ENCODE assay signal across 22 cellular contexts in the genomic region with DNA sequence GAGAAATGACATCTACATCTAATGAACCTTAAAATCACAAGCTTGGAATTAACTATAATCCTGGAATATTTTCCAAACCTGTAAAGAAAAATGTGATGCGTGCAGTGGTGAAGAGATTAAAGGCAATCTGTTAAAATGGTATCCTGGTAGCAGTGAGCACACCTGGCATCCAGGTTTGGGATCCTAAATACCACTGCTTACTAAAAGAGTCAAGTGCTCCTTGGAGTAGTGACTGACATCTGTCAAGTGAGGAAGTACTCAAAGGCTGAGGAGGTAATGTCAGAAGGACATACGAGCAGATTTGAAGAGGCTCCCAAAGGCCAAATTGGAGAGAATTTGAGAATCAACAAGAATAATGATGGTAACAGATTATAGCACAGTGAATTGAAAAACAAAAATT. TPM values are rescaled to one million over a fixed set of nuclear protein-coding genes. Genes with fewer than 3 reads are reported as not detected.
DNase-seq lines count a peak whose midpoint lies in the region; ATAC-seq and TF ChIP-seq lines count a peak whose summit lies in the region.
"Had no signal": no experiment of that assay in that cellular context is flagged by ENCODE, and none has a peak within 500 bp of the region (broad histone marks: within the 10 kb centered on the region; RNA-seq: fewer than 3 reads in every experiment).

No MANE protein-coding gene starts in this region.

- no peaks in the 10 kb centered on the region for H3K4me1 Mint-ChIP-seq in activated CD4-positive, alpha-beta T cell treated with anti-CD3 and anti-CD28 coated beads for 36 hours
- H3K4me1 Mint-ChIP-seq in activated CD4-positive, alpha-beta T cell treated with anti-CD3 and anti-CD28 coated beads, Interleukin-2, amount 10 ng/mL, durations not matched to agents 7 days and 5 days, result no peaks in the 10 kb centered on the region
- H3K4me1 Mint-ChIP-seq in central memory CD8-positive, alpha-beta T cell, result no peaks in the 10 kb centered on the region
- H3K4me1 Mint-ChIP-seq: IgD-negative memory B cell had no signal

- H3K9me3 Mint-ChIP-seq in activated CD4-positive, alpha-beta T cell treated with anti-CD3 and anti-CD28 coated beads for 36 hours (ENCODE audit: low read depth), result no peaks in the 10 kb centered on the region
- no peaks in the 10 kb centered on the region for H3K9me3 Mint-ChIP-seq in activated CD4-positive, alpha-beta T cell treated with anti-CD3 and anti-CD28 coated beads, Interleukin-2, amount 10 ng/mL, durations not matched to agents 7 days and 5 days
- H3K9me3 Mint-ChIP-seq in central memory CD8-positive, alpha-beta T cell, result no peaks in the 10 kb centered on the region
- H3K9me3 Mint-ChIP-seq: CD4-positive, CD25-positive, alpha-beta regulatory T cell; HFFc6; IgD-negative memory B cell; T-cell had no signal

- no peaks in the 10 kb centered on the region for H3K9me3 ChIP-seq in upper lobe of right lung
- H3K9me3 ChIP-seq: HAP-1 had no signal

- H3K4me3 ChIP-seq in upper lobe of right lung, result no peak overlapping the region
- H3K4me3 ChIP-seq: BLaER1, HAP-1 had no signal

- H3K27ac Mint-ChIP-seq in activated CD4-positive, alpha-beta T cell treated with anti-CD3 and anti-CD28 coated beads for 36 hours, result peak overlapping the region; percentile 10
- H3K27ac Mint-ChIP-seq in activated CD4-positive, alpha-beta T cell treated with anti-CD3 and anti-CD28 coated beads, Interleukin-2, amount 10 ng/mL, durations not matched to agents 7 days and 5 days, result no peak overlapping the region
- H3K27ac Mint-ChIP-seq in central memory CD8-positive, alpha-beta T cell (ENCODE audit: low read depth), result peak overlapping the region; percentile 52
- H3K27ac Mint-ChIP-seq: HFFc6, IgD-negative memory B cell, T-cell had no signal

- CTCF ChIA-PET in activated CD4-positive, alpha-beta T cell treated with anti-CD3 and anti-CD28 coated beads for 36 hours (lab: Charles Lee), result no interaction called here
- CTCF ChIA-PET in activated CD4-positive, alpha-beta T cell treated with anti-CD3 and anti-CD28 coated beads, Interleukin-2, amount 10 ng/mL, durations not matched to agents 7 days and 5 days (lab: Charles Lee), result interaction anchor here (1.0 kb wide), 1 partner anchor 8 kb away, joined by 4 read pairs; no protein-coding TSS in a partner anchor

- ATAC-seq in activated CD4-positive, alpha-beta T cell treated with anti-CD3 and anti-CD28 coated beads for 36 hours, result no peak
- ATAC-seq in central memory CD8-positive, alpha-beta T cell (replicated peaks; ENCODE audit: extremely low read depth, poor library complexity, severe bottlenecking), result no peak
- peak; percentile 29 for ATAC-seq in upper lobe of right lung
- ATAC-seq: T-cell had no signal

- no peak overlapping the region for H3K27ac ChIP-seq in upper lobe of right lung
- H3K27ac ChIP-seq: BLaER1, RWPE1 had no signal

- H3K4me1 ChIP-seq in upper lobe of right lung, result no peaks in the 10 kb centered on the region
- H3K4me1 ChIP-seq: BLaER1 had no signal

- H3K27me3 Mint-ChIP-seq in activated CD4-positive, alpha-beta T cell treated with anti-CD3 and anti-CD28 coated beads for 36 hours, result no peaks in the 10 kb centered on the region
- H3K27me3 Mint-ChIP-seq in activated CD4-positive, alpha-beta T cell treated with anti-CD3 and anti-CD28 coated beads, Interleukin-2, amount 10 ng/mL, durations not matched to agents 7 days and 5 days, result no peaks in the 10 kb centered on the region
- H3K27me3 Mint-ChIP-seq in central memory CD8-positive, alpha-beta T cell, result no peaks in the 10 kb centered on the region
- H3K27me3 Mint-ChIP-seq: CD4-positive, CD25-positive, alpha-beta regulatory T cell; IgD-negative memory B cell; T-cell had no signal

- H3K27me3 ChIP-seq in upper lobe of right lung, result no peaks in the 10 kb centered on the region
- H3K27me3 ChIP-seq: BLaER1 had no signal

- DNase-seq in activated CD4-positive, alpha-beta T cell treated with anti-CD3 and anti-CD28 coated beads for 36 hours, result no peak
- no peak for DNase-seq in activated CD4-positive, alpha-beta T cell treated with anti-CD3 and anti-CD28 coated beads, Interleukin-2, amount 10 ng/mL, durations not matched to agents 7 days and 5 days
- peak; percentile 52 for DNase-seq in NCI-H524 treated with DMSO at 0.1 percent for 48 hours (lab: John Stamatoyannopoulos, UW)
- DNase-seq in central memory CD8-positive, alpha-beta T cell (ENCODE audit: low spot score in 2 of 2), result no peak
- no peak for DNase-seq in upper lobe of right lung
- no peak for DNase-seq in activated gamma-delta T cell treated with Interleukin-2 at 50 U/mL for 16 hours
- DNase-seq in NCI-H345 (lab: John Stamatoyannopoulos, UW), result no peak
- DNase-seq: CD4-positive, CD25-positive, alpha-beta regulatory T cell; GOT3; HFFc6; NCI-H1092; NCI-H1417 treated with DMSO at 0.1 percent for 48 hours; NCI-H1694 treated with DMSO at 0.1 percent for 48 hours; NCI-H2227 treated with DMSO at 0.1 percent for 48 hours; NCI-H510A; NCI-H82; SHP77; T-cell had no signal

- H3K36me3 Mint-ChIP-seq in activated CD4-positive, alpha-beta T cell treated with anti-CD3 and anti-CD28 coated beads for 36 hours (ENCODE audit: low read depth), result peaks cover 15% of the 10 kb centered on the region
- peaks cover 24% of the 10 kb centered on the region for H3K36me3 Mint-ChIP-seq in activated CD4-positive, alpha-beta T cell treated with anti-CD3 and anti-CD28 coated beads, Interleukin-2, amount 10 ng/mL, durations not matched to agents 7 days and 5 days (ENCODE audit: low read depth)
- H3K36me3 Mint-ChIP-seq in central memory CD8-positive, alpha-beta T cell (ENCODE audit: insufficient read depth), result peaks cover 24% of the 10 kb centered on the region

- intact Hi-C loops in activated CD4-positive, alpha-beta T cell treated with anti-CD3 and anti-CD28 coated beads for 36 hours (cut with DNase I, micrococcal nuclease), result no loop called here
- intact Hi-C loops in upper lobe of right lung (cut with DNase I), result no loop called here

- POLR2A ChIA-PET in activated CD4-positive, alpha-beta T cell treated with anti-CD3 and anti-CD28 coated beads for 36 hours (lab: Charles Lee), result no interaction called here
- POLR2A ChIA-PET in activated CD4-positive, alpha-beta T cell treated with anti-CD3 and anti-CD28 coated beads, Interleukin-2, amount 10 ng/mL, durations not matched to agents 7 days and 5 days (lab: Charles Lee), result no interaction called here

- peaks cover 30% of the 10 kb centered on the region for H3K36me3 ChIP-seq in upper lobe of right lung

- no peak for TF ChIP-seq CTCF in upper lobe of right lung (IDR thresholded peaks at IDR 0.05)

- no peak overlapping the region for H3K4me3 Mint-ChIP-seq in activated CD4-positive, alpha-beta T cell treated with anti-CD3 and anti-CD28 coated beads for 36 hours
- H3K4me3 Mint-ChIP-seq in activated CD4-positive, alpha-beta T cell treated with anti-CD3 and anti-CD28 coated beads, Interleukin-2, amount 10 ng/mL, durations not matched to agents 7 days and 5 days, result no peak overlapping the region
- no peak overlapping the region for H3K4me3 Mint-ChIP-seq in central memory CD8-positive, alpha-beta T cell
- H3K4me3 Mint-ChIP-seq: CD4-positive, CD25-positive, alpha-beta regulatory T cell; HFFc6; IgD-negative memory B cell; T-cell had no signal

RNA-seq across cellular contexts. Expression of gene PCMT1, which starts 32.8 kb away (rescaled TPM):
- 10 to 100 TPM; 90.1 to 91.3 TPM for total RNA-seq in activated CD4-positive, alpha-beta T cell treated with anti-CD3 and anti-CD28 coated beads for 36 hours
- 10 to 100 TPM; 86.2 to 93.9 TPM for total RNA-seq in activated CD4-positive, alpha-beta T cell treated with anti-CD3 and anti-CD28 coated beads, Interleukin-2, amount 10 ng/mL, durations not matched to agents 7 days and 5 days
- 69.4 TPM for total RNA-seq in upper lobe of right lung

RNA-seq across cellular contexts. Expression of gene NUP43, which starts 36.0 kb away (rescaled TPM):
- total RNA-seq in activated CD4-positive, alpha-beta T cell treated with anti-CD3 and anti-CD28 coated beads for 36 hours, result 10 to 100 TPM; 80.5 to 89.4 TPM
- 10 to 100 TPM; 59.9 to 74.6 TPM for total RNA-seq in activated CD4-positive, alpha-beta T cell treated with anti-CD3 and anti-CD28 coated beads, Interleukin-2, amount 10 ng/mL, durations not matched to agents 7 days and 5 days
- 23.9 TPM for total RNA-seq in upper lobe of right lung
